18 cellular contexts compared by ENCODE assay signal in genomic region chr1:109782514-109782913, GRCh38. TPM values are rescaled to one million over a fixed set of nuclear protein-coding genes. Genes with fewer than 3 reads are reported as not detected.
DNase-seq lines count a peak whose midpoint lies in the region; ATAC-seq and TF ChIP-seq lines count a peak whose summit lies in the region.
"Had no signal": no experiment of that assay in that cellular context is flagged by ENCODE, and none has a peak within 500 bp of the region (broad histone marks: within the 10 kb centered on the region; RNA-seq: fewer than 3 reads in every experiment).

No MANE protein-coding gene starts in this region.

- no peak overlapping the region for H3K4me3 Mint-ChIP-seq in activated T-cell treated with anti-CD3 and anti-CD28 coated beads, Interleukin-2, amount 50 U/mL, for 72 hours
- H3K4me3 Mint-ChIP-seq: immature natural killer cell had no signal

- no peaks in the 10 kb centered on the region for H3K9me2 ChIP-seq in SK-N-SH

- H3K23ac ChIP-seq in mesenchymal stem cell (ENCODE audit: low read length in 2 of 2), result no peak overlapping the region

- H3K36me3 ChIP-seq in SK-N-SH (replicated peaks in 1 of 2; ENCODE audit: control insufficient read depth in 1 of 2, insufficient read depth in 2 of 2, low read length in 1 of 2), result peaks cover 0 to 3% of the 10 kb centered on the region in 2 experiments
- no peaks in the 10 kb centered on the region for H3K36me3 ChIP-seq in mesenchymal stem cell (ENCODE audit: control insufficient read depth in 1 of 2, insufficient read depth in 2 of 2, low read depth in 1 of 2, low read length in 2 of 2)
- no peaks in the 10 kb centered on the region for H3K36me3 ChIP-seq in urinary bladder (ENCODE audit: insufficient read depth)
- H3K36me3 ChIP-seq: thyroid gland had no signal

- H4K8ac ChIP-seq in mesenchymal stem cell (ENCODE audit: low read length), result no peak overlapping the region

- ATAC-seq in SK-N-SH treated with all-trans-retinoic acid at 6 μM for 48 hours, result no peak
- no peak for ATAC-seq in activated T-cell treated with anti-CD3 and anti-CD28 coated beads, Interleukin-2, amount 50 U/mL, for 72 hours (replicated peaks in 1 of 2)
- no peak for ATAC-seq in HG03469 (IDR thresholded peaks at IDR 0.05; ENCODE audit: unreplicated experiment)

- peaks cover 9% of the 10 kb centered on the region for H3K4me1 Mint-ChIP-seq in activated T-cell treated with anti-CD3 and anti-CD28 coated beads, Interleukin-2, amount 50 U/mL, for 72 hours (ENCODE audit: low read depth)

- H3K4me3 ChIP-seq in SK-N-SH (ENCODE audit: low read depth in 2 of 2, low read length in 1 of 2), result no peak overlapping the region
- H3K4me3 ChIP-seq in mesenchymal stem cell (ENCODE audit: insufficient read depth in 1 of 2, low read depth in 1 of 2, low read length in 2 of 2), result no peak overlapping the region
- H3K4me3 ChIP-seq in urinary bladder (ENCODE audit: low read depth, low read length), result no peak overlapping the region
- H3K4me3 ChIP-seq: skin epidermis, thyroid gland had no signal

- 89% methylated on average over 1 of the region's 1 CpG for WGBS in SK-N-SH (ENCODE audit: low lambda C conversion rate)
- 80% methylated on average over 1 of the region's 1 CpG for WGBS in mesenchymal stem cell
- 29% methylated on average over 1 of the region's 1 CpG for WGBS in urinary bladder

- no peak for TF ChIP-seq RAD21 in SK-N-SH (IDR thresholded peaks at IDR 0.05; ENCODE audit: low read length)

- TF ChIP-seq EP300 in SK-N-SH (IDR thresholded peaks at IDR 0.05; ENCODE audit: borderline replicate concordance in 1 of 2, low read depth in 1 of 2, low read length in 1 of 2), result no peak

- H3K27me3 ChIP-seq in SK-N-SH (ENCODE audit: insufficient read depth), result no peaks in the 10 kb centered on the region
- H3K27me3 ChIP-seq in mesenchymal stem cell (ENCODE audit: control insufficient read depth in 1 of 2, insufficient read depth in 1 of 2, low read length in 2 of 2), result no peaks in the 10 kb centered on the region
- H3K27me3 ChIP-seq: thyroid gland had no signal

- peaks cover 12% of the 10 kb centered on the region in 2 experiments; a peak in 3 of 4 replicates for H3K4me1 ChIP-seq in SK-N-SH (ENCODE audit: control insufficient read depth in 1 of 2, insufficient read depth in 2 of 2, low read depth in 1 of 2, low read length in 1 of 2)
- H3K4me1 ChIP-seq in mesenchymal stem cell (ENCODE audit: control insufficient read depth, insufficient read depth, low read depth, low read length), result peaks cover 34% of the 10 kb centered on the region
- H3K4me1 ChIP-seq in urinary bladder (ENCODE audit: insufficient read depth), result peaks cover 7% of the 10 kb centered on the region

- H3K79me2 ChIP-seq in SK-N-SH (ENCODE audit: insufficient read depth), result no peaks in the 10 kb centered on the region

- no peaks in the 10 kb centered on the region for H3F3A ChIP-seq in SK-N-SH (replicated peaks; ENCODE audit: insufficient read depth)

- peak overlapping the region; percentile 69 for H4K91ac ChIP-seq in mesenchymal stem cell (ENCODE audit: low read length)

- H4K20me1 ChIP-seq in SK-N-SH (ENCODE audit: insufficient read depth), result no peaks in the 10 kb centered on the region

- H2BK120ac ChIP-seq in mesenchymal stem cell (ENCODE audit: low read depth, low read length), result peak overlapping the region; percentile 83

- no peak for TF ChIP-seq CTCF in SK-N-SH (IDR thresholded peaks at IDR 0.05)

- peak overlapping the region; percentile 27 to 94 for H3K4ac ChIP-seq in mesenchymal stem cell (ENCODE audit: low read depth in 1 of 2, low read length in 2 of 2)

- peak overlapping the region; percentile 1 for H2BK15ac ChIP-seq in mesenchymal stem cell (ENCODE audit: low read depth, poor library complexity, severe bottlenecking)

- peak overlapping the region; percentile 50 to 91 for H2BK12ac ChIP-seq in mesenchymal stem cell (ENCODE audit: low read length in 2 of 2)

- H3K4me2 ChIP-seq in SK-N-SH (peak overlapping the region; percentile 54; the same call in 1 of the 2 replicates), mesenchymal stem cell (ENCODE audit: low read length, poor library complexity, severe bottlenecking) (no peak overlapping the region)

- POLR2A ChIA-PET in SK-N-SH (lab: Yijun Ruan, JAX), result no interaction called here

- no peak for DNase-seq in SK-N-SH
- peak; percentile 78 for DNase-seq in amniotic epithelial cell (ENCODE audit: low read depth)
- peak; percentile 60 for DNase-seq in mesenchymal stem cell
- no peak for DNase-seq in activated T-cell treated with anti-CD3 and anti-CD28 coated beads, Interleukin-2, amount 50 U/mL, for 72 hours
- no peak for DNase-seq in superior temporal gyrus (ENCODE audit: extremely low spot score)
- DNase-seq: activated CD4-positive, alpha-beta T cell treated with anti-CD3 and anti-CD28 coated beads, Interleukin-2, amount 50 U/mL, for 4 hours; activated naive CD4-positive, alpha-beta T cell; DMS79; immature natural killer cell; NCI-H187 treated with DMSO at 0.1 percent for 48 hours; nephron progenitor cell; T-helper 2 cell had no signal

- H3K36me3 Mint-ChIP-seq in activated T-cell treated with anti-CD3 and anti-CD28 coated beads, Interleukin-2, amount 50 U/mL, for 72 hours (ENCODE audit: insufficient read depth in 2 of 2), result peaks cover 0 to 10% of the 10 kb centered on the region in 2 donors

- peak overlapping the region; percentile 34 to 74 for H3K18ac ChIP-seq in mesenchymal stem cell (ENCODE audit: low read depth in 1 of 2, low read length in 2 of 2)

- H3K79me1 ChIP-seq in mesenchymal stem cell (replicated peaks; ENCODE audit: low read length, poor library complexity, severe bottlenecking), result no peaks in the 10 kb centered on the region

- no peak overlapping the region for H3K27ac ChIP-seq in SK-N-SH (ENCODE audit: low read depth in 2 of 2, low read length in 1 of 2)
- H3K27ac ChIP-seq in mesenchymal stem cell (ENCODE audit: low read length, poor library complexity, severe bottlenecking), result no peak overlapping the region
- H3K27ac ChIP-seq in urinary bladder (ENCODE audit: low read depth), result peak overlapping the region; percentile 74

- H3K9me3 Mint-ChIP-seq in activated T-cell treated with anti-CD3 and anti-CD28 coated beads, Interleukin-2, amount 50 U/mL, for 72 hours, result peaks cover 0 to 5% of the 10 kb centered on the region in 2 donors

- no peak overlapping the region for H3K27ac Mint-ChIP-seq in activated T-cell treated with anti-CD3 and anti-CD28 coated beads, Interleukin-2, amount 50 U/mL, for 72 hours
- H3K27ac Mint-ChIP-seq: immature natural killer cell, nephron progenitor cell had no signal

- no peak overlapping the region for H3K9ac ChIP-seq in SK-N-SH
- no peak overlapping the region for H3K9ac ChIP-seq in mesenchymal stem cell (ENCODE audit: low read length)

- H3K27me3 Mint-ChIP-seq in activated T-cell treated with anti-CD3 and anti-CD28 coated beads, Interleukin-2, amount 50 U/mL, for 72 hours (ENCODE audit: low read depth), result no peaks in the 10 kb centered on the region

- peak overlapping the region in 1 of 2 experiments; percentile 39 for H3K14ac ChIP-seq in mesenchymal stem cell (ENCODE audit: low read length in 2 of 2)

- CTCF ChIA-PET in SK-N-SH (lab: Yijun Ruan, JAX), result interaction anchor here (0.9 to 27.7 kb wide), 3 partner anchors 7 to 230 kb away, joined by 3 to 822 read pairs (median 147); partner anchors contain the start of gene AHCYL1

- no peak overlapping the region for H2AFZ ChIP-seq in SK-N-SH (ENCODE audit: low read depth)
- no peak overlapping the region for H2AFZ ChIP-seq in mesenchymal stem cell (ENCODE audit: low read depth, low read length)

- H2AK5ac ChIP-seq in mesenchymal stem cell (ENCODE audit: low read length, severe bottlenecking), result peak overlapping the region; percentile 91

- no peak overlapping the region for H2BK5ac ChIP-seq in mesenchymal stem cell (ENCODE audit: low read depth, low read length, poor library complexity, severe bottlenecking)

- H3K9me3 ChIP-seq in SK-N-SH, result peaks cover 3% of the 10 kb centered on the region; the same call in 1 of the 2 replicates
- peaks cover 8% of the 10 kb centered on the region for H3K9me3 ChIP-seq in mesenchymal stem cell (ENCODE audit: control insufficient read depth, low read length)
- H3K9me3 ChIP-seq: thyroid gland had no signal

TF ChIP-seq in SK-N-SH, 30 proteins besides CTCF, POLR2A, EP300 and RAD21:
- TF ChIP-seq POLR2AphosphoS5 (IDR thresholded peaks at IDR 0.05; ENCODE audit: low read depth, low read length) (no peak), FOSL2 (IDR thresholded peaks at IDR 0.05; ENCODE audit: borderline replicate concordance, low read depth) (no peak)

TF ChIP-seq in SK-N-SH treated with all-trans-retinoic acid at 6 μM for 48 hours, 23 proteins besides CTCF, POLR2A, EP300 and RAD21:
- no peak for TF ChIP-seq ISL1 (CRISPR knock-in tag; IDR thresholded peaks at IDR 0.05)
- TF ChIP-seq PPARA (CRISPR knock-in tag; IDR thresholded peaks at IDR 0.05; ENCODE audit: borderline replicate concordance), result no peak
- TF ChIP-seq TCF4 (CRISPR knock-in tag; IDR thresholded peaks at IDR 0.05; ENCODE audit: borderline replicate concordance), result no peak
- no peak for TF ChIP-seq OSR1 (CRISPR knock-in tag; IDR thresholded peaks at IDR 0.05)
- TF ChIP-seq BACH2 (CRISPR knock-in tag; IDR thresholded peaks at IDR 0.05; ENCODE audit: borderline replicate concordance), result no peak

RNA-seq across cellular contexts. Expression of gene EPS8L3, which starts 18.8 kb away (rescaled TPM):
- polyA plus RNA-seq in SK-N-SH (2012; rRNA removed) (not detected in 2 replicates), urinary bladder (0.23 TPM)
- polyA plus RNA-seq in SK-N-SH (2012; cell fraction: cytosol; rRNA removed), result not detected in 2 replicates
- not detected in 2 replicates for polyA plus RNA-seq in SK-N-SH (2012; cell fraction: nucleus; rRNA removed)
- polyA plus RNA-seq in mesenchymal stem cell (2013, experiment 1 of 2), result not detected
- not detected for polyA plus RNA-seq in mesenchymal stem cell (2013, experiment 2 of 2)
- total RNA-seq in urinary bladder, result not detected
- not detected for total RNA-seq in activated T-cell treated with anti-CD3 and anti-CD28 coated beads, Interleukin-2, amount 50 U/mL, for 72 hours
- total RNA-seq: cerebellum, thyroid gland had no signal

RNA-seq across cellular contexts. Expression of gene GSTM3, which starts 41.7 kb away (rescaled TPM):
- polyA plus RNA-seq in SK-N-SH (2012; rRNA removed) (84.9 and 86.6 TPM in 2 replicates), urinary bladder (116 TPM)
- 101 and 104 TPM in 2 replicates for polyA plus RNA-seq in SK-N-SH (2012; cell fraction: cytosol; rRNA removed)
- polyA plus RNA-seq in SK-N-SH (2012; cell fraction: nucleus; rRNA removed), result 44.0 and 59.3 TPM in 2 replicates
- 203 TPM for polyA plus RNA-seq in mesenchymal stem cell (2013, experiment 1 of 2)
- 207 TPM for polyA plus RNA-seq in mesenchymal stem cell (2013, experiment 2 of 2)
- 67.5 TPM for total RNA-seq in urinary bladder
- total RNA-seq in activated T-cell treated with anti-CD3 and anti-CD28 coated beads, Interleukin-2, amount 50 U/mL, for 72 hours, result 10 to 100 TPM in 1 of 2 donors, 1 to 10 TPM in 1; 8.1 to 13.3 TPM

Comparison
In these comparisons a context has a peak if more than half of its experiments do, and no peak if none do; other contexts are left out.
1. DNase-seq: peak in amniotic epithelial cell (single experiment) and mesenchymal stem cell (single experiment); none in SK-N-SH (single experiment), activated T-cell treated with anti-CD3 and anti-CD28 coated beads, Interleukin-2, amount 50 U/mL, for 72 hours (0 of 2) and superior temporal gyrus (single experiment).